16 cellular contexts compared by ENCODE assay signal in the genomic region with DNA sequence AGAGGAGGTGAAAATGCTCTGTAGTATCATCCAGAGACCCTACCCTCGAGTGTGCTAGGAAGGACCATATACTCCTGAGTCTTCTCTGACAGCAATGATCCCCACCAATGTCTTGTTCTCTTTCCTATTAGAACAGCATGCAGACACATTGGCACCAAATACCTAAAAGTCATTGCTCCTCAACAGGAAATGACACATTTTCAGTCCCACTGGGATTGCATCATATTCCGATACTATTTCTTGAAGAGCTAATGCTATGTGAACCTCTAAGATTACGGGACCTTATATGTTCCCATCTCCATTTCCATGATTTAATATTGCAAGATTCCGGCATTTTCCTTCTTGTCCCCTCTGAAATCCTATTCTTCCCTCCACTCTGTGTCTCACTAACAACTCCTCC.
DNase-seq lines count a peak whose midpoint lies in the region; ATAC-seq and TF ChIP-seq lines count a peak whose summit lies in the region.
"Had no signal": no experiment of that assay in that cellular context is flagged by ENCODE, and none has a peak within 500 bp of the region (broad histone marks: within the 10 kb centered on the region; RNA-seq: fewer than 3 reads in every experiment).

No MANE protein-coding gene starts in this region.

- no peaks in the 10 kb centered on the region for H3K79me2 ChIP-seq in trophoblast cell (ENCODE audit: control insufficient read depth, insufficient read depth, low read length, poor library complexity)

- no peak overlapping the region for H4K12ac ChIP-seq in trophoblast cell (ENCODE audit: low read depth, low read length)

- no peak overlapping the region for H4K8ac ChIP-seq in trophoblast cell (ENCODE audit: low read depth, low read length)

- H3K27ac ChIP-seq in VCaP (peak overlapping the region; percentile 68; the same call in 1 of the 2 replicates), foreskin keratinocyte (peak overlapping the region; percentile 32), trophoblast cell (ENCODE audit: low read depth, low read length) (no peak overlapping the region), tibial artery (no peak overlapping the region)
- H3K27ac ChIP-seq: BLaER1, colonic mucosa, gastroesophageal sphincter, stomach had no signal

- H2BK120ac ChIP-seq in trophoblast cell (ENCODE audit: insufficient read depth, low read length, poor library complexity) = no peak overlapping the region

- no peak overlapping the region for H2AFZ ChIP-seq in trophoblast cell (ENCODE audit: insufficient read depth, low read length, poor library complexity)

- TF ChIP-seq RAD21 in Ishikawa (IDR thresholded peaks at IDR 0.05; ENCODE audit: low read depth) = no peak

- no peaks in the 10 kb centered on the region for H3K36me3 ChIP-seq in trophoblast cell (ENCODE audit: control insufficient read depth in 1 of 2, insufficient read depth in 2 of 2, low read length in 2 of 2)
- H3K36me3 ChIP-seq in tibial artery = no peaks in the 10 kb centered on the region
- H3K36me3 ChIP-seq: BLaER1, colonic mucosa, gastroesophageal sphincter, stomach had no signal

- no peak for ATAC-seq in foreskin keratinocyte
- ATAC-seq: gastroesophageal sphincter; naive thymus-derived CD4-positive, alpha-beta T cell; right cardiac atrium had no signal

- H3K4me2 ChIP-seq in trophoblast cell (ENCODE audit: low read length) = no peak overlapping the region
- H3K4me2 ChIP-seq: BLaER1 had no signal

- DNase-seq in AG09309 (ENCODE audit: low read depth) (peak; percentile 46), foreskin keratinocyte (peak in 1 of 2 donors; percentile 45), trophoblast cell (no peak), tibial artery (no peak), NCI-H345 (lab: John Stamatoyannopoulos, UW) (no peak)
- no peak for DNase-seq in NK-92 treated with Interleukin-12 subunit alpha and Interleukin-12 subunit beta, amount 100 ng/mL, for 24 hours (lab: John Stamatoyannopoulos, UW)
- DNase-seq: colonic mucosa; GF-D8; naive thymus-derived CD4-positive, alpha-beta T cell; right cardiac atrium; SHP77; stomach had no signal

- H3K18ac ChIP-seq in trophoblast cell (ENCODE audit: low read length) = no peak overlapping the region

- H3K27me3 ChIP-seq in foreskin keratinocyte = no peaks in the 10 kb centered on the region
- no peaks in the 10 kb centered on the region for H3K27me3 ChIP-seq in trophoblast cell (ENCODE audit: insufficient read depth, low read length)
- no peaks in the 10 kb centered on the region for H3K27me3 ChIP-seq in tibial artery
- H3K27me3 ChIP-seq: BLaER1, colonic mucosa, gastroesophageal sphincter, stomach had no signal

- H3K14ac ChIP-seq in trophoblast cell (ENCODE audit: low read length) = no peak overlapping the region

- H4K91ac ChIP-seq in trophoblast cell (ENCODE audit: low read depth, low read length) = no peak overlapping the region

- H2AK5ac ChIP-seq in trophoblast cell (ENCODE audit: low read length) = no peak overlapping the region

- H3K4me3 ChIP-seq in AG09309 (ENCODE audit: control insufficient read depth, low read depth, low read length) (no peak overlapping the region), trophoblast cell (ENCODE audit: low read depth, low read length) (no peak overlapping the region), tibial artery (no peak overlapping the region)
- H3K4me3 ChIP-seq: BLaER1, colonic mucosa, gastroesophageal sphincter, stomach had no signal

- TF ChIP-seq CTCF in AG09309 (IDR thresholded peaks at IDR 0.05; ENCODE audit: control insufficient read depth, insufficient read depth, low read depth, low read length, missing control alignments) (no peak), VCaP (conservative IDR thresholded peaks at IDR 0.05) (no peak), foreskin keratinocyte (conservative IDR thresholded peaks at IDR 0.05) (no peak), tibial artery (IDR thresholded peaks at IDR 0.05) (no peak)

- H3K9me3 ChIP-seq in trophoblast cell (ENCODE audit: insufficient read depth, low read depth, low read length) (no peaks in the 10 kb centered on the region), tibial artery (no peaks in the 10 kb centered on the region)
- H3K9me3 ChIP-seq: BLaER1, colonic mucosa, gastroesophageal sphincter, stomach had no signal

- H3K4me1 ChIP-seq in foreskin keratinocyte (peaks cover 9% of the 10 kb centered on the region), trophoblast cell (ENCODE audit: control insufficient read depth in 1 of 2, insufficient read depth in 2 of 2, low read length in 2 of 2) (peaks cover 6 to 9% of the 10 kb centered on the region in 2 experiments), tibial artery (peaks cover 0 to 33% (median 5%) of the 10 kb centered on the region in 4 donors)
- H3K4me1 ChIP-seq: colonic mucosa had no signal

- no CpG with 5 or more reads among the region's 4 CpGs for WGBS in trophoblast cell (ENCODE audit: extremely low coverage, insufficient coverage, insufficient read length)

- H2BK12ac ChIP-seq in trophoblast cell (ENCODE audit: low read length) = no peak overlapping the region

- H3K23ac ChIP-seq in trophoblast cell (ENCODE audit: low read length) = no peak overlapping the region

- H3K79me1 ChIP-seq in trophoblast cell (ENCODE audit: low read length) = no peaks in the 10 kb centered on the region

- no peak for TF ChIP-seq EP300 in Ishikawa (IDR thresholded peaks at IDR 0.05; ENCODE audit: borderline replicate concordance)

- no peak overlapping the region for H2BK5ac ChIP-seq in trophoblast cell (ENCODE audit: low read depth, low read length, poor library complexity)

- H3K4ac ChIP-seq in trophoblast cell (ENCODE audit: low read depth, low read length) = no peak overlapping the region

- intact Hi-C loops in tibial artery (cut with DNase I; ENCODE audit: low total_unique reads) = no loop called here

- H3K9ac ChIP-seq in trophoblast cell (ENCODE audit: low read length) = no peak overlapping the region
- H3K9ac ChIP-seq: BLaER1 had no signal

TF ChIP-seq in Ishikawa, 13 proteins besides CTCF, POLR2A, EP300 and RAD21:
- TF ChIP-seq CREB1 (IDR thresholded peaks at IDR 0.05; ENCODE audit: low read depth) = no peak
- TF ChIP-seq CEBPB (IDR thresholded peaks at IDR 0.05) = peak; percentile 76

Comparison
In these comparisons a context has a peak if more than half of its experiments do, and no peak if none do; other contexts are left out.
1. H3K27ac ChIP-seq: peak in VCaP (single experiment) and foreskin keratinocyte (single experiment); none in trophoblast cell (single experiment) and tibial artery (0 of 2).